Comparison of ENCODE assay signal across 11 cellular contexts in genomic region chr9:107332883-107333282, GRCh38.
"Had no signal": no experiment of that assay in that cellular context is flagged by ENCODE, and none has a peak within 500 bp of the region (broad histone marks: within the 10 kb centered on the region; RNA-seq: fewer than 3 reads in every experiment).

No MANE protein-coding gene starts in this region.

- H3K4me3 ChIP-seq: esophagus muscularis mucosa, hepatocyte, left lung, neural progenitor cell had no signal

- H3K27me3 ChIP-seq: esophagus muscularis mucosa, hepatocyte, left lung, neural progenitor cell had no signal

- H3K4me1 Mint-ChIP-seq: activated CD8-positive, alpha-beta memory T cell treated with anti-CD3 and anti-CD28 coated beads, Interleukin-2, amount 10 ng/mL, durations not matched to agents 7 days and 5 days; neural progenitor cell had no signal

- H3K9me3 Mint-ChIP-seq: neural progenitor cell had no signal

- H3K9me3 ChIP-seq: esophagus muscularis mucosa, left lung had no signal

- DNase-seq: activated CD4-positive, alpha-beta T cell treated with anti-CD3 and anti-CD28 coated beads, Interleukin-2, amount 50 U/mL, for 48 hours; activated CD8-positive, alpha-beta memory T cell treated with anti-CD3 and anti-CD28 coated beads, Interleukin-2, amount 10 ng/mL, durations not matched to agents 7 days and 5 days; activated gamma-delta T cell treated with Interleukin-2 at 50 U/mL for 16 hours; activated T-cell treated with anti-CD3 and anti-CD28 coated beads, Interleukin-2, amount 50 U/mL, for 48 hours; left lung; stimulated activated CD4-positive, alpha-beta T cell treated with anti-CD3 and anti-CD28 coated beads, Interleukin-1b, Interleukin-23, amount 100 ng/mL, for 48 hours; T-helper 9 cell had no signal

- H3K4me1 ChIP-seq: left lung, neural progenitor cell had no signal

- H3K27me3 Mint-ChIP-seq: activated CD8-positive, alpha-beta memory T cell treated with anti-CD3 and anti-CD28 coated beads, Interleukin-2, amount 10 ng/mL, durations not matched to agents 7 days and 5 days had no signal

- H3K4me3 Mint-ChIP-seq: activated CD8-positive, alpha-beta memory T cell treated with anti-CD3 and anti-CD28 coated beads, Interleukin-2, amount 10 ng/mL, durations not matched to agents 7 days and 5 days; neural progenitor cell had no signal

- H3K27ac Mint-ChIP-seq: activated CD8-positive, alpha-beta memory T cell treated with anti-CD3 and anti-CD28 coated beads, Interleukin-2, amount 10 ng/mL, durations not matched to agents 7 days and 5 days; neural progenitor cell had no signal

- H3K27ac ChIP-seq: esophagus muscularis mucosa, hepatocyte, left lung, neural progenitor cell had no signal

- ATAC-seq: activated CD4-positive, CD25-positive, alpha-beta regulatory T cell treated with anti-CD3 and anti-CD28 coated beads, Interleukin-2, amount 50 U/mL, for 24 hours; activated CD8-positive, alpha-beta memory T cell treated with anti-CD3 and anti-CD28 coated beads, Interleukin-2, amount 10 ng/mL, durations not matched to agents 7 days and 5 days; left lung had no signal
